1 cellular context compared by ENCODE assay signal in genomic region chr9:119027901-119028699, GRCh38.
TF ChIP-seq lines count a peak whose summit lies in the region.

No MANE protein-coding gene starts in this region.

TF ChIP-seq in SK-N-SH, 30 proteins besides CTCF, POLR2A, EP300 and RAD21 (continued from another document):
- no peak for TF ChIP-seq REST (IDR thresholded peaks at IDR 0.05; ENCODE audit: low read depth, low read length)
- no peak for TF ChIP-seq NRF1 (IDR thresholded peaks at IDR 0.05; ENCODE audit: low read depth, low read length)
- TF ChIP-seq ELF1 (IDR thresholded peaks at IDR 0.05), result no peak
- no peak for TF ChIP-seq RCOR1 (IDR thresholded peaks at IDR 0.05; ENCODE audit: low read length)
- no peak for TF ChIP-seq SMC3 (IDR thresholded peaks at IDR 0.05; ENCODE audit: low read depth, low read length)
- no peak for TF ChIP-seq FOXM1 (IDR thresholded peaks at IDR 0.05; ENCODE audit: low read depth)
- TF ChIP-seq JUND (IDR thresholded peaks at IDR 0.05), result no peak
- TF ChIP-seq, protein P1, sequence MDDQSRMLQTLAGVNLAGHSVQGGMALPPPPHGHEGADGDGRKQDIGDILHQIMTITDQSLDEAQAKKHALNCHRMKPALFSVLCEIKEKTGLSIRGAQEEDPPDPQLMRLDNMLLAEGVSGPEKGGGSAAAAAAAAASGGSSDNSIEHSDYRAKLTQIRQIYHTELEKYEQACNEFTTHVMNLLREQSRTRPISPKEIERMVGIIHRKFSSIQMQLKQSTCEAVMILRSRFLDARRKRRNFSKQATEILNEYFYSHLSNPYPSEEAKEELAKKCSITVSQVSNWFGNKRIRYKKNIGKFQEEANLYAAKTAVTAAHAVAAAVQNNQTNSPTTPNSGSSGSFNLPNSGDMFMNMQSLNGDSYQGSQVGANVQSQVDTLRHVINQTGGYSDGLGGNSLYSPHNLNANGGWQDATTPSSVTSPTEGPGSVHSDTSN (IDR thresholded peaks at IDR 0.05), result no peak
- TF ChIP-seq YY1 (IDR thresholded peaks at IDR 0.05; ENCODE audit: low read depth), result no peak
- TF ChIP-seq GABPA (IDR thresholded peaks at IDR 0.05; ENCODE audit: low read depth), result no peak
- TF ChIP-seq, protein P2, sequence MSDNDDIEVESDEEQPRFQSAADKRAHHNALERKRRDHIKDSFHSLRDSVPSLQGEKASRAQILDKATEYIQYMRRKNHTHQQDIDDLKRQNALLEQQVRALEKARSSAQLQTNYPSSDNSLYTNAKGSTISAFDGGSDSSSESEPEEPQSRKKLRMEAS (IDR thresholded peaks at IDR 0.05; ENCODE audit: low read depth), result no peak
- TF ChIP-seq FOXJ3 (CRISPR knock-in tag; IDR thresholded peaks at IDR 0.05), result no peak
- TF ChIP-seq POLR2AphosphoS5 (IDR thresholded peaks at IDR 0.05; ENCODE audit: low read depth, low read length), result no peak
